In the genomic region with DNA sequence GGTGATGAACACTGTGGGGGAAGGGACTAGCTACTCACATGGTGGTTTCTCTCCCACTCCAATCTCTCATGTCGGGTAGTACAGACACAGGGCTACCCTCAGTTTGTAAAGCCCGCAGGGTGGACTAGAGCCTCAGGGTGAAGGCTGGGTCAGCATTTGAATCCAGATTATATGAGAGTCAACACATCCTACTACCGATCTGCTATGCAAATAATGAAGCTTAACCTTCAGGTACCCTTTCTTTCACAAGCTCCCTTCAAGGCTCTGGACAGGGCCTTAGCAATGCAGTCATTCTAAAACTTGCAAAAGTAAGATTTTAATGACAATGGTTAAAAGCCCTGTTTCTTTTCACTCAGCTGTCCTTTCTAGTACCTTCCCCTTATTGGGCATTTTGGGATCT, we compare ENCODE assay signal across 2 cellular contexts.
TF ChIP-seq lines count a peak whose summit lies in the region.

No MANE protein-coding gene starts in this region.

TF ChIP-seq in IMR-90, 13 proteins besides CTCF, POLR2A, EP300 and RAD21:
- TF ChIP-seq SMC3 (IDR thresholded peaks at IDR 0.05; ENCODE audit: low read depth, low read length): no peak
- no peak for TF ChIP-seq CHD1 (IDR thresholded peaks at IDR 0.05; ENCODE audit: low read depth, low read length)
- TF ChIP-seq MXI1 (IDR thresholded peaks at IDR 0.05; ENCODE audit: borderline replicate concordance, low read depth, low read length): no peak
- no peak for TF ChIP-seq FOS (IDR thresholded peaks at IDR 0.05; ENCODE audit: low read depth, low read length)
- no peak for TF ChIP-seq NFE2L2 (IDR thresholded peaks at IDR 0.05; ENCODE audit: low read depth, low read length)
- no peak for TF ChIP-seq RCOR1 (IDR thresholded peaks at IDR 0.05; ENCODE audit: insufficient replicate concordance, low read length)
- TF ChIP-seq, protein P1, sequence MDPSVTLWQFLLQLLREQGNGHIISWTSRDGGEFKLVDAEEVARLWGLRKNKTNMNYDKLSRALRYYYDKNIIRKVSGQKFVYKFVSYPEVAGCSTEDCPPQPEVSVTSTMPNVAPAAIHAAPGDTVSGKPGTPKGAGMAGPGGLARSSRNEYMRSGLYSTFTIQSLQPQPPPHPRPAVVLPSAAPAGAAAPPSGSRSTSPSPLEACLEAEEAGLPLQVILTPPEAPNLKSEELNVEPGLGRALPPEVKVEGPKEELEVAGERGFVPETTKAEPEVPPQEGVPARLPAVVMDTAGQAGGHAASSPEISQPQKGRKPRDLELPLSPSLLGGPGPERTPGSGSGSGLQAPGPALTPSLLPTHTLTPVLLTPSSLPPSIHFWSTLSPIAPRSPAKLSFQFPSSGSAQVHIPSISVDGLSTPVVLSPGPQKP (IDR thresholded peaks at IDR 0.05; ENCODE audit: borderline replicate concordance, low read depth, low read length): no peak
- no peak for TF ChIP-seq RFX5 (IDR thresholded peaks at IDR 0.05; ENCODE audit: low read depth, low read length)
- TF ChIP-seq MAFK (IDR thresholded peaks at IDR 0.05; ENCODE audit: low read depth, low read length): no peak
- TF ChIP-seq BHLHE40 (IDR thresholded peaks at IDR 0.05; ENCODE audit: low read depth, low read length): no peak
- TF ChIP-seq MAZ (IDR thresholded peaks at IDR 0.05; ENCODE audit: borderline replicate concordance, low read depth, low read length): no peak
- TF ChIP-seq, protein P2, sequence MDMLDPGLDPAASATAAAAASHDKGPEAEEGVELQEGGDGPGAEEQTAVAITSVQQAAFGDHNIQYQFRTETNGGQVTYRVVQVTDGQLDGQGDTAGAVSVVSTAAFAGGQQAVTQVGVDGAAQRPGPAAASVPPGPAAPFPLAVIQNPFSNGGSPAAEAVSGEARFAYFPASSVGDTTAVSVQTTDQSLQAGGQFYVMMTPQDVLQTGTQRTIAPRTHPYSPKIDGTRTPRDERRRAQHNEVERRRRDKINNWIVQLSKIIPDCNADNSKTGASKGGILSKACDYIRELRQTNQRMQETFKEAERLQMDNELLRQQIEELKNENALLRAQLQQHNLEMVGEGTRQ (IDR thresholded peaks at IDR 0.05; ENCODE audit: low read depth, low read length): no peak
- no peak for TF ChIP-seq CEBPB (IDR thresholded peaks at IDR 0.05; ENCODE audit: low read depth, low read length)

TF ChIP-seq in WTC11, 78 proteins besides CTCF, POLR2A, EP300 and RAD21:
- TF ChIP-seq MXD4 (CRISPR knock-in tag; IDR thresholded peaks at IDR 0.05; ENCODE audit: borderline replicate concordance) (no peak), RORB (CRISPR knock-in tag; IDR thresholded peaks at IDR 0.05) (no peak), MYBL2 (CRISPR knock-in tag; IDR thresholded peaks at IDR 0.05) (no peak), ZNF416 (CRISPR knock-in tag; IDR thresholded peaks at IDR 0.05) (no peak), ZNF219 (CRISPR knock-in tag; IDR thresholded peaks at IDR 0.05; ENCODE audit: borderline replicate concordance) (no peak), NFATC4 (CRISPR knock-in tag; IDR thresholded peaks at IDR 0.05) (no peak), ZNF671 (CRISPR knock-in tag; IDR thresholded peaks at IDR 0.05) (no peak), GRHL2 (CRISPR knock-in tag; IDR thresholded peaks at IDR 0.05; ENCODE audit: insufficient replicate concordance, severe bottlenecking) (no peak), FOXK1 (CRISPR knock-in tag; IDR thresholded peaks at IDR 0.05) (no peak)
- TF ChIP-seq, protein P3, sequence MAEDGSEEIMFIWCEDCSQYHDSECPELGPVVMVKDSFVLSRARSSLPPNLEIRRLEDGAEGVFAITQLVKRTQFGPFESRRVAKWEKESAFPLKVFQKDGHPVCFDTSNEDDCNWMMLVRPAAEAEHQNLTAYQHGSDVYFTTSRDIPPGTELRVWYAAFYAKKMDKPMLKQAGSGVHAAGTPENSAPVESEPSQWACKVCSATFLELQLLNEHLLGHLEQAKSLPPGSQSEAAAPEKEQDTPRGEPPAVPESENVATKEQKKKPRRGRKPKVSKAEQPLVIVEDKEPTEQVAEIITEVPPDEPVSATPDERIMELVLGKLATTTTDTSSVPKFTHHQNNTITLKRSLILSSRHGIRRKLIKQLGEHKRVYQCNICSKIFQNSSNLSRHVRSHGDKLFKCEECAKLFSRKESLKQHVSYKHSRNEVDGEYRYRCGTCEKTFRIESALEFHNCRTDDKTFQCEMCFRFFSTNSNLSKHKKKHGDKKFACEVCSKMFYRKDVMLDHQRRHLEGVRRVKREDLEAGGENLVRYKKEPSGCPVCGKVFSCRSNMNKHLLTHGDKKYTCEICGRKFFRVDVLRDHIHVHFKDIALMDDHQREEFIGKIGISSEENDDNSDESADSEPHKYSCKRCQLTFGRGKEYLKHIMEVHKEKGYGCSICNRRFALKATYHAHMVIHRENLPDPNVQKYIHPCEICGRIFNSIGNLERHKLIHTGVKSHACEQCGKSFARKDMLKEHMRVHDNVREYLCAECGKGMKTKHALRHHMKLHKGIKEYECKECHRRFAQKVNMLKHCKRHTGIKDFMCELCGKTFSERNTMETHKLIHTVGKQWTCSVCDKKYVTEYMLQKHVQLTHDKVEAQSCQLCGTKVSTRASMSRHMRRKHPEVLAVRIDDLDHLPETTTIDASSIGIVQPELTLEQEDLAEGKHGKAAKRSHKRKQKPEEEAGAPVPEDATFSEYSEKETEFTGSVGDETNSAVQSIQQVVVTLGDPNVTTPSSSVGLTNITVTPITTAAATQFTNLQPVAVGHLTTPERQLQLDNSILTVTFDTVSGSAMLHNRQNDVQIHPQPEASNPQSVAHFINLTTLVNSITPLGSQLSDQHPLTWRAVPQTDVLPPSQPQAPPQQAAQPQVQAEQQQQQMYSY (CRISPR knock-in tag; IDR thresholded peaks at IDR 0.05): no peak
- TF ChIP-seq, protein P4, sequence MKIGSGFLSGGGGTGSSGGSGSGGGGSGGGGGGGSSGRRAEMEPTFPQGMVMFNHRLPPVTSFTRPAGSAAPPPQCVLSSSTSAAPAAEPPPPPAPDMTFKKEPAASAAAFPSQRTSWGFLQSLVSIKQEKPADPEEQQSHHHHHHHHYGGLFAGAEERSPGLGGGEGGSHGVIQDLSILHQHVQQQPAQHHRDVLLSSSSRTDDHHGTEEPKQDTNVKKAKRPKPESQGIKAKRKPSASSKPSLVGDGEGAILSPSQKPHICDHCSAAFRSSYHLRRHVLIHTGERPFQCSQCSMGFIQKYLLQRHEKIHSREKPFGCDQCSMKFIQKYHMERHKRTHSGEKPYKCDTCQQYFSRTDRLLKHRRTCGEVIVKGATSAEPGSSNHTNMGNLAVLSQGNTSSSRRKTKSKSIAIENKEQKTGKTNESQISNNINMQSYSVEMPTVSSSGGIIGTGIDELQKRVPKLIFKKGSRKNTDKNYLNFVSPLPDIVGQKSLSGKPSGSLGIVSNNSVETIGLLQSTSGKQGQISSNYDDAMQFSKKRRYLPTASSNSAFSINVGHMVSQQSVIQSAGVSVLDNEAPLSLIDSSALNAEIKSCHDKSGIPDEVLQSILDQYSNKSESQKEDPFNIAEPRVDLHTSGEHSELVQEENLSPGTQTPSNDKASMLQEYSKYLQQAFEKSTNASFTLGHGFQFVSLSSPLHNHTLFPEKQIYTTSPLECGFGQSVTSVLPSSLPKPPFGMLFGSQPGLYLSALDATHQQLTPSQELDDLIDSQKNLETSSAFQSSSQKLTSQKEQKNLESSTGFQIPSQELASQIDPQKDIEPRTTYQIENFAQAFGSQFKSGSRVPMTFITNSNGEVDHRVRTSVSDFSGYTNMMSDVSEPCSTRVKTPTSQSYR (CRISPR knock-in tag; IDR thresholded peaks at IDR 0.05): no peak
- TF ChIP-seq, protein P5, sequence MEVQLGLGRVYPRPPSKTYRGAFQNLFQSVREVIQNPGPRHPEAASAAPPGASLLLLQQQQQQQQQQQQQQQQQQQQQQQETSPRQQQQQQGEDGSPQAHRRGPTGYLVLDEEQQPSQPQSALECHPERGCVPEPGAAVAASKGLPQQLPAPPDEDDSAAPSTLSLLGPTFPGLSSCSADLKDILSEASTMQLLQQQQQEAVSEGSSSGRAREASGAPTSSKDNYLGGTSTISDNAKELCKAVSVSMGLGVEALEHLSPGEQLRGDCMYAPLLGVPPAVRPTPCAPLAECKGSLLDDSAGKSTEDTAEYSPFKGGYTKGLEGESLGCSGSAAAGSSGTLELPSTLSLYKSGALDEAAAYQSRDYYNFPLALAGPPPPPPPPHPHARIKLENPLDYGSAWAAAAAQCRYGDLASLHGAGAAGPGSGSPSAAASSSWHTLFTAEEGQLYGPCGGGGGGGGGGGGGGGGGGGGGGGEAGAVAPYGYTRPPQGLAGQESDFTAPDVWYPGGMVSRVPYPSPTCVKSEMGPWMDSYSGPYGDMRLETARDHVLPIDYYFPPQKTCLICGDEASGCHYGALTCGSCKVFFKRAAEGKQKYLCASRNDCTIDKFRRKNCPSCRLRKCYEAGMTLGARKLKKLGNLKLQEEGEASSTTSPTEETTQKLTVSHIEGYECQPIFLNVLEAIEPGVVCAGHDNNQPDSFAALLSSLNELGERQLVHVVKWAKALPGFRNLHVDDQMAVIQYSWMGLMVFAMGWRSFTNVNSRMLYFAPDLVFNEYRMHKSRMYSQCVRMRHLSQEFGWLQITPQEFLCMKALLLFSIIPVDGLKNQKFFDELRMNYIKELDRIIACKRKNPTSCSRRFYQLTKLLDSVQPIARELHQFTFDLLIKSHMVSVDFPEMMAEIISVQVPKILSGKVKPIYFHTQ (CRISPR knock-in tag; IDR thresholded peaks at IDR 0.05): no peak
- TF ChIP-seq, protein P6, sequence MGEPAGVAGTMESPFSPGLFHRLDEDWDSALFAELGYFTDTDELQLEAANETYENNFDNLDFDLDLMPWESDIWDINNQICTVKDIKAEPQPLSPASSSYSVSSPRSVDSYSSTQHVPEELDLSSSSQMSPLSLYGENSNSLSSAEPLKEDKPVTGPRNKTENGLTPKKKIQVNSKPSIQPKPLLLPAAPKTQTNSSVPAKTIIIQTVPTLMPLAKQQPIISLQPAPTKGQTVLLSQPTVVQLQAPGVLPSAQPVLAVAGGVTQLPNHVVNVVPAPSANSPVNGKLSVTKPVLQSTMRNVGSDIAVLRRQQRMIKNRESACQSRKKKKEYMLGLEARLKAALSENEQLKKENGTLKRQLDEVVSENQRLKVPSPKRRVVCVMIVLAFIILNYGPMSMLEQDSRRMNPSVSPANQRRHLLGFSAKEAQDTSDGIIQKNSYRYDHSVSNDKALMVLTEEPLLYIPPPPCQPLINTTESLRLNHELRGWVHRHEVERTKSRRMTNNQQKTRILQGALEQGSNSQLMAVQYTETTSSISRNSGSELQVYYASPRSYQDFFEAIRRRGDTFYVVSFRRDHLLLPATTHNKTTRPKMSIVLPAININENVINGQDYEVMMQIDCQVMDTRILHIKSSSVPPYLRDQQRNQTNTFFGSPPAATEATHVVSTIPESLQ (CRISPR knock-in tag; IDR thresholded peaks at IDR 0.05): no peak
